In the genomic region with DNA sequence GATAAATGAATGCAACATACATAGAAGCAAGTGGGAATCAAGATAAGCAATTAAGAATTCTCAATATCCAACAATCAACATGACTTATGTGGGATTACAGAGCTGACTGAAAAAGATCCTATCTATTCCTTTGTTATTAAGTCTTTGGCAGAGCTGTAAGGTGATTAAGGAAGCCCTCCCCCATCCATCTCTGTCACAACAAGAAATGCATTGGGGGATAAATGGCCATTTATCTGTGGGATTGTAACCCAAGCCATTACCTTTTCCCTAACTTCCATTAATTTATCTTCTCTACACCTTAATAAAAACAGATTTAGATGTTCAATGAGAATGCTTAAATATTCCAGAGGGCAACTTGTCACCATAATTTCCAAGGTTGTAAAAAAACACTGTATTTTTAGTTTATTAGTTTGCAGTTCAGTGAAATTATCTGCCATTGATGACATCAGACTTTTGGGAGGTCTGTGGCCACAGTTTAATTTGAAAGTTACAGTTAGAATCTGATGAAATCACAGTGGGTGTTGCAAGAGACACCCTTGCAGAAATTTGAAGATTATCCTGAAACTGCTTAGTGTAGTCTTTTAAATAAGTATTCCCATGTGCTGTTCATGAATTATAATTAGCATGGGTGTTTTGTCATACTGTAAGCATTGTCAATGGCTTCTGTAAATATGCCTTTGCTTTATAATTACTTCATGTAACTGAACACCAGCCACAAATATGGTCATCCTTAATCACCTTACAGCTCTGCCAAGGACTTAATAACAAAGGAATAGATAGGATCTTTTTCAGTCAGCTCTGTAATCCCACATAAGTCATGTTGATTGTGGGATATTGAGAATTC, we compare ENCODE assay signal across 11 cellular contexts. TPM values are rescaled to one million over a fixed set of nuclear protein-coding genes. Genes with fewer than 3 reads are reported as not detected.
DNase-seq lines count a peak whose midpoint lies in the region; ATAC-seq and TF ChIP-seq lines count a peak whose summit lies in the region.
"Had no signal": no experiment of that assay in that cellular context is flagged by ENCODE, and none has a peak within 500 bp of the region (broad histone marks: within the 10 kb centered on the region; RNA-seq: fewer than 3 reads in every experiment).

No MANE protein-coding gene starts in this region.

- H3K27ac Mint-ChIP-seq in HFFc6: no peak overlapping the region
- H3K27ac Mint-ChIP-seq in endodermal cell: no peak overlapping the region

- no peak overlapping the region for H3K9ac ChIP-seq in endodermal cell (ENCODE audit: extremely low read depth, low read length, poor library complexity, severe bottlenecking)

- TF ChIP-seq CTCF in HFFc6 (IDR thresholded peaks at IDR 0.05) (no peak), endodermal cell (conservative IDR thresholded peaks at IDR 0.05) (no peak)

- DNase-seq in AML-193 (lab: John Stamatoyannopoulos, UW) (peak; percentile 86 to 88), HFFc6 (peak; percentile 29), NCI-H82 (lab: John Stamatoyannopoulos, UW) (peak; percentile 94), endodermal cell (no peak), activated gamma-delta T cell treated with Interleukin-2 at 50 U/mL for 16 hours (no peak), T1000 (lab: John Stamatoyannopoulos, UW) (no peak)
- DNase-seq: effector CD8-positive, alpha-beta T cell; SW 1271 had no signal

- H3K9me3 ChIP-seq in endodermal cell (ENCODE audit: control insufficient read depth, low read length): no peaks in the 10 kb centered on the region

- H3K27ac ChIP-seq in endodermal cell (ENCODE audit: low read depth, low read length): peak overlapping the region; percentile 7

- H3K4me1 ChIP-seq in endodermal cell (ENCODE audit: control insufficient read depth, insufficient read depth, low read length): peaks cover 13% of the 10 kb centered on the region

- H3K4me3 Mint-ChIP-seq in HFFc6: no peak overlapping the region
- no peak overlapping the region for H3K4me3 Mint-ChIP-seq in endodermal cell

- no peaks in the 10 kb centered on the region for H3K27me3 ChIP-seq in endodermal cell (ENCODE audit: control insufficient read depth, insufficient read depth, low read length, poor library complexity, severe bottlenecking)

- H3K9me3 Mint-ChIP-seq in HFFc6 (no peaks in the 10 kb centered on the region), endodermal cell (no peaks in the 10 kb centered on the region)

- H3K27me3 Mint-ChIP-seq in HFFc6 (ENCODE audit: insufficient read depth) (no peaks in the 10 kb centered on the region; the same call in 1 of the 2 replicates), endodermal cell (ENCODE audit: insufficient read depth) (peaks cover 24% of the 10 kb centered on the region)

- ATAC-seq in GM18861 (IDR thresholded peaks at IDR 0.05; ENCODE audit: unreplicated experiment): no peak
- no peak for ATAC-seq in GM21737 (IDR thresholded peaks at IDR 0.05; ENCODE audit: unreplicated experiment)
- ATAC-seq: left lobe of liver had no signal

- no peaks in the 10 kb centered on the region for H3K36me3 ChIP-seq in endodermal cell (ENCODE audit: control insufficient read depth, insufficient read depth, low read length)

- no peaks in the 10 kb centered on the region for H3K36me3 Mint-ChIP-seq in HFFc6 (ENCODE audit: low read depth)
- H3K36me3 Mint-ChIP-seq in endodermal cell (ENCODE audit: low read depth): no peaks in the 10 kb centered on the region

- peaks cover 64% of the 10 kb centered on the region for H3K4me1 Mint-ChIP-seq in HFFc6 (ENCODE audit: low read depth)
- peaks cover 34% of the 10 kb centered on the region for H3K4me1 Mint-ChIP-seq in endodermal cell

- peak overlapping the region; percentile 67 for H3K4me3 ChIP-seq in endodermal cell (ENCODE audit: low read length)

RNA-seq across cellular contexts. Expression of gene FYN, which starts 49.4 kb away (rescaled TPM):
- total RNA-seq in HFFc6 (2021; fragmentation: NEBNext Ultra II Directional; extraction: Animal tissue kit (Norgen Biotek cat#: 25700)): 10 to 100 TPM; 41.5 to 59.9 (median 49.7) TPM
- 10 to 100 TPM; 70.0 to 96.4 TPM for total RNA-seq in endodermal cell
- polyA plus RNA-seq in endodermal cell (2013, experiment 1 of 2): 154 TPM
- 130 TPM for polyA plus RNA-seq in endodermal cell (2013, experiment 2 of 2)

Comparison
In these comparisons a context has a peak if more than half of its experiments do, and no peak if none do; other contexts are left out.
1. DNase-seq: peak in AML-193 (2 of 2), HFFc6 (single experiment) and NCI-H82 (single experiment); none in endodermal cell (single experiment), activated gamma-delta T cell treated with Interleukin-2 at 50 U/mL for 16 hours (single experiment) and T1000 (single experiment).